In the genomic region with DNA sequence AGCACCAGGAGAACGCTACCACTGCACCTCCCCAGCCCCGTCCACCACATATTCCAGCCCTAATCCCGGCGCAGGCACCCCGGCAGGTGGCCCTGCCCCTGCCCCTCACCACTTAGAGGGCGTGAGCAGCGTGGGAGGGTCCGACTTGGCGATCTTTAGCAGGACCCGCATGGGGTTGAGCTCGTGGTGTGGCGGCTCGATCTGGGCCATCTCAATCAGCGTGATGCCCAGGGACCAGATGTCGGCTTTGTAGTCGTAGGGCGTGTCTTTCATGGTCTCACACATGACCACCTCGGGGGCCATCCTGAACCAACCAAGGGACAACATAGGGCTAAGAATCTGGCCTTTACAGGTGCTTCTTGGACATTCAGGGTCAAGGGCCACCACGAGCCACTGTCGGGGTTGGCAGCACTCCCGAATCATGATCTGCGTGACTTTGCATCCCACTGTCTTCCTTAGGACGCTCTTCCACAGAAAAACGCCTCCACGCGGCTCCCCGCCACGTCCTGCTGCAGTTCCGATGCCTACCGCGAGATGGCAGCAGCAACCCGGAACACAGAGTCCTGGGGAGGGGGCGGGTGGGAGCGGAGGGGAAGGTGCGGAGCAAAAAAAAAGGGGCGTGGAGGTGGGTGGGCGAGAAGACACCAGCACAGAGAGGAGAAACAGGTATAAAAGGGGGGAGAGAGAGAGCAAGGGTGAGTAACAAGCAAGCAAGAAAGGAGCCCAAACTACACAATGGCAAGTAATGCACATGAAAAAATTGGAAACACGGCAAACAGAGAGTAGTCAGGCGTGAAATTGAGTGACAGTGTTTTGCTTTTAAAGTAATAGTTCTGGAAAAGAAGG, we compare ENCODE assay signal across 8 cellular contexts.
DNase-seq lines count a peak whose midpoint lies in the region; ATAC-seq, FAIRE-seq and TF ChIP-seq lines count a peak whose summit lies in the region.

No MANE protein-coding gene starts in this region.

- H3K9me3 ChIP-seq in K562 (replicated peaks; ENCODE audit: control insufficient read depth, insufficient read depth, low read depth, low read length) (no peaks in the 10 kb centered on the region), small intestine (ENCODE audit: control insufficient read depth, low read depth) (no peaks in the 10 kb centered on the region)

- no peak overlapping the region for H3K9ac ChIP-seq in KMS-11
- H3K9ac ChIP-seq in K562 (ENCODE audit: insufficient read depth in 1 of 2, low read depth in 2 of 2, low read length in 2 of 2): 0 out of 4 replicates have a peak overlapping the region, but pooled peaks of 1 of the 2 experiments have one; percentile 50

- intact Hi-C loops in K562 (cut with micrococcal nuclease): loop anchor here (1.0 to 10.0 kb wide), 5 partner anchors 82 to 591 kb away; a partner anchor contains a TSS

- no peak for TF ChIP-seq POLR2A in K562 (conservative IDR thresholded peaks at IDR 0.05)

- FAIRE-seq in K562 (lab: Jason Lieb, UNC): peak; percentile 78
- FAIRE-seq in small intestine (lab: Jason Lieb, UNC): no peak

- H3K79me2 ChIP-seq in KMS-11 (ENCODE audit: insufficient read depth, low read depth) (no peaks in the 10 kb centered on the region), K562 (ENCODE audit: control insufficient read depth, insufficient read depth, low read length) (no peaks in the 10 kb centered on the region)

- peak; percentile 72 for ATAC-seq in K562
- no peak for ATAC-seq in HG03139 (IDR thresholded peaks at IDR 0.05; ENCODE audit: unreplicated experiment)

- WGBS in K562 (ENCODE audit: insufficient coverage, low coverage, missing lambda C conversion rate): 13% methylated on average over 17 of the region's 39 CpGs
- 29 to 32% (median 32%) methylated on average over 39 of the region's 39 CpGs for WGBS in small intestine, 3 donors

- in situ Hi-C loops in K562 (cut with MboI): loop anchor here (10.0 kb wide), 1 partner anchor 348 kb away; a partner anchor contains a TSS

- peak; percentile 82 for TF ChIP-seq CTCF in KMS-11 (conservative IDR thresholded peaks at IDR 0.05; ENCODE audit: low read depth, low read length)
- TF ChIP-seq CTCF in K562 (IDR thresholded peaks at IDR 0.05 in 2 of 3, conservative IDR thresholded peaks at IDR 0.05 in 1 of 3; ENCODE audit: insufficient read depth in 2 of 3, low read depth in 1 of 3, low read length in 3 of 3): peak; percentile 86 to 95 (median 87)

- H3K4me1 ChIP-seq in KMS-11 (ENCODE audit: low read depth, poor library complexity, severe bottlenecking) (peaks cover 10% of the 10 kb centered on the region), K562 (replicated peaks in 1 of 2; ENCODE audit: control insufficient read depth in 2 of 2, insufficient read depth in 2 of 2, low read length in 2 of 2) (peaks cover 25 to 45% of the 10 kb centered on the region in 2 experiments; a peak in 4 of 5 replicates), small intestine (ENCODE audit: control insufficient read depth in 2 of 2, insufficient read depth in 1 of 2, low read depth in 1 of 2, low read length in 1 of 2) (peaks cover 0 to 6% of the 10 kb centered on the region in 2 donors)

- H3K27ac ChIP-seq in KMS-11 (no peak overlapping the region), K562 (ENCODE audit: extremely low read depth, low read depth, low read length) (no peak overlapping the region), small intestine (ENCODE audit: low read depth in 1 of 2, low read length in 1 of 2) (no peak overlapping the region)

- H3K9me1 ChIP-seq in K562 (ENCODE audit: control insufficient read depth, insufficient read depth, low read length): no peaks in the 10 kb centered on the region

- DNase-seq in D341Med (ENCODE audit: low spot score) (peak; percentile 84), T-helper 9 cell (peak; percentile 79), K562 (ENCODE audit: extremely low read depth in 1 of 4, low spot score in 3 of 4) (peak; percentile 66 to 79 (median 75)), iPS-NIHi11 (ENCODE audit: low spot score) (peak; percentile 82), small intestine (peak; percentile 26), dedifferentiated amniotic fluid mesenchymal stem cell (ENCODE audit: extremely low spot score) (no peak)

- H2AFZ ChIP-seq in KMS-11 (ENCODE audit: low read depth) (no peak overlapping the region), K562 (ENCODE audit: low read depth, low read length) (peak overlapping the region; percentile 41)

- peak; percentile 85 to 86 for TF ChIP-seq RAD21 in K562 (CRISPR knock-in tag; conservative IDR thresholded peaks at IDR 0.05 in 1 of 2, IDR thresholded peaks at IDR 0.05 in 1 of 2)

- CTCF ChIA-PET in K562 (lab: Yijun Ruan, JAX; ENCODE audit: low intra/inter-chr PET ratio): interaction anchor here (0.6 to 2.2 kb wide), 3 partner anchors 82 to 87 kb away, joined by 3 to 26 read pairs (median 3); a partner anchor contains a TSS

- POLR2A ChIA-PET in K562 (lab: Yijun Ruan, JAX): interaction anchor here (0.6 kb wide), 1 partner anchor 345 kb away, joined by 3 read pairs; no protein-coding TSS in a partner anchor

- no peak overlapping the region for H3K4me3 ChIP-seq in KMS-11 (IDR thresholded peaks at IDR 0.05; ENCODE audit: insufficient read depth, low read depth, low read length)
- no peak overlapping the region for H3K4me3 ChIP-seq in K562
- no peak overlapping the region for H3K4me3 ChIP-seq in small intestine (ENCODE audit: low read depth in 1 of 2, low read length in 2 of 2)

- no peaks in the 10 kb centered on the region for H3K27me3 ChIP-seq in KMS-11 (ENCODE audit: insufficient read depth, low read depth)
- H3K27me3 ChIP-seq in K562 (ENCODE audit: control insufficient read depth in 2 of 2, insufficient read depth in 2 of 2, low read length in 2 of 2): peaks cover 0 to 5% of the 10 kb centered on the region in 2 experiments; a peak in 1 of 5 replicates
- no peaks in the 10 kb centered on the region for H3K27me3 ChIP-seq in small intestine (ENCODE audit: control insufficient read depth in 2 of 2, insufficient read depth in 2 of 2, low read length in 2 of 2)

- no TSS peak for BruUV-seq in K562 (replicated peaks; lab: Mats Ljungman, UMichigan)

- H3K4me2 ChIP-seq in KMS-11 (no peak overlapping the region), K562 (ENCODE audit: insufficient read depth, low read length) (peak overlapping the region; percentile 65)

- TF ChIP-seq EP300 in K562 (IDR thresholded peaks at IDR 0.05; ENCODE audit: low read length): no peak

- no peaks in the 10 kb centered on the region for H3K36me3 ChIP-seq in KMS-11 (ENCODE audit: insufficient read depth)
- H3K36me3 ChIP-seq in K562 (ENCODE audit: control insufficient read depth, insufficient read depth, low read length): no peaks in the 10 kb centered on the region
- H3K36me3 ChIP-seq in small intestine (ENCODE audit: control insufficient read depth in 2 of 2, insufficient read depth in 2 of 2, low read length in 2 of 2): peaks cover 0 to 7% of the 10 kb centered on the region in 2 donors

- H4K20me1 ChIP-seq in KMS-11 (ENCODE audit: insufficient read depth) (no peaks in the 10 kb centered on the region), K562 (replicated peaks; ENCODE audit: control insufficient read depth, insufficient read depth, low read length) (0 out of 2 replicates have a peak, but pooled peaks cover 4% of the 10 kb centered on the region)

TF ChIP-seq in K562, 482 proteins besides CTCF, POLR2A, EP300 and RAD21 (continues in another document):
- TF ChIP-seq ZNF384 (IDR thresholded peaks at IDR 0.05; ENCODE audit: low read depth, low read length) (peak; percentile 30; the same call in 1 of the 2 replicates), TCF7 (IDR thresholded peaks at IDR 0.05; ENCODE audit: borderline replicate concordance) (no peak), XRCC5 (IDR thresholded peaks at IDR 0.05; ENCODE audit: low read depth, low read length) (0 out of 2 replicates have a peak, but pooled peaks have one; percentile 34), ZNF507 (tag; conservative IDR thresholded peaks at IDR 0.05) (no peak), CCNT2 (IDR thresholded peaks at IDR 0.05; ENCODE audit: borderline replicate concordance, extremely low read depth, insufficient read length, low read depth, low read length) (no peak), CXXC5 (CRISPR knock-in tag; IDR thresholded peaks at IDR 0.05) (peak; percentile 44; the same call in 1 of the 2 replicates)
- TF ChIP-seq, protein P1, sequence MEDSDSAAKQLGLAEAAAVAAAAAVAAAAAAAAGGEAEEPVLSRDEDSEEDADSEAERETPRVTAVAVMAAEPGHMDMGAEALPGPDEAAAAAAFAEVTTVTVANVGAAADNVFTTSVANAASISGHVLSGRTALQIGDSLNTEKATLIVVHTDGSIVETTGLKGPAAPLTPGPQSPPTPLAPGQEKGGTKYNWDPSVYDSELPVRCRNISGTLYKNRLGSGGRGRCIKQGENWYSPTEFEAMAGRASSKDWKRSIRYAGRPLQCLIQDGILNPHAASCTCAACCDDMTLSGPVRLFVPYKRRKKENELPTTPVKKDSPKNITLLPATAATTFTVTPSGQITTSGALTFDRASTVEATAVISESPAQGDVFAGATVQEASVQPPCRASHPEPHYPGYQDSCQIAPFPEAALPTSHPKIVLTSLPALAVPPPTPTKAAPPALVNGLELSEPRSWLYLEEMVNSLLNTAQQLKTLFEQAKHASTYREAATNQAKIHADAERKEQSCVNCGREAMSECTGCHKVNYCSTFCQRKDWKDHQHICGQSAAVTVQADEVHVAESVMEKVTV (CRISPR knock-in tag; IDR thresholded peaks at IDR 0.05): peak; percentile 80
- TF ChIP-seq, protein P2, sequence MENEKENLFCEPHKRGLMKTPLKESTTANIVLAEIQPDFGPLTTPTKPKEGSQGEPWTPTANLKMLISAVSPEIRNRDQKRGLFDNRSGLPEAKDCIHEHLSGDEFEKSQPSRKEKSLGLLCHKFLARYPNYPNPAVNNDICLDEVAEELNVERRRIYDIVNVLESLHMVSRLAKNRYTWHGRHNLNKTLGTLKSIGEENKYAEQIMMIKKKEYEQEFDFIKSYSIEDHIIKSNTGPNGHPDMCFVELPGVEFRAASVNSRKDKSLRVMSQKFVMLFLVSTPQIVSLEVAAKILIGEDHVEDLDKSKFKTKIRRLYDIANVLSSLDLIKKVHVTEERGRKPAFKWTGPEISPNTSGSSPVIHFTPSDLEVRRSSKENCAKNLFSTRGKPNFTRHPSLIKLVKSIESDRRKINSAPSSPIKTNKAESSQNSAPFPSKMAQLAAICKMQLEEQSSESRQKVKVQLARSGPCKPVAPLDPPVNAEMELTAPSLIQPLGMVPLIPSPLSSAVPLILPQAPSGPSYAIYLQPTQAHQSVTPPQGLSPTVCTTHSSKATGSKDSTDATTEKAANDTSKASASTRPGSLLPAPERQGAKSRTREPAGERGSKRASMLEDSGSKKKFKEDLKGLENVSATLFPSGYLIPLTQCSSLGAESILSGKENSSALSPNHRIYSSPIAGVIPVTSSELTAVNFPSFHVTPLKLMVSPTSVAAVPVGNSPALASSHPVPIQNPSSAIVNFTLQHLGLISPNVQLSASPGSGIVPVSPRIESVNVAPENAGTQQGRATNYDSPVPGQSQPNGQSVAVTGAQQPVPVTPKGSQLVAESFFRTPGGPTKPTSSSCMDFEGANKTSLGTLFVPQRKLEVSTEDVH (IDR thresholded peaks at IDR 0.05; ENCODE audit: low read depth, partially characterized antibody): no peak
